Comparison of ENCODE assay signal across 8 cellular contexts in the genomic region with DNA sequence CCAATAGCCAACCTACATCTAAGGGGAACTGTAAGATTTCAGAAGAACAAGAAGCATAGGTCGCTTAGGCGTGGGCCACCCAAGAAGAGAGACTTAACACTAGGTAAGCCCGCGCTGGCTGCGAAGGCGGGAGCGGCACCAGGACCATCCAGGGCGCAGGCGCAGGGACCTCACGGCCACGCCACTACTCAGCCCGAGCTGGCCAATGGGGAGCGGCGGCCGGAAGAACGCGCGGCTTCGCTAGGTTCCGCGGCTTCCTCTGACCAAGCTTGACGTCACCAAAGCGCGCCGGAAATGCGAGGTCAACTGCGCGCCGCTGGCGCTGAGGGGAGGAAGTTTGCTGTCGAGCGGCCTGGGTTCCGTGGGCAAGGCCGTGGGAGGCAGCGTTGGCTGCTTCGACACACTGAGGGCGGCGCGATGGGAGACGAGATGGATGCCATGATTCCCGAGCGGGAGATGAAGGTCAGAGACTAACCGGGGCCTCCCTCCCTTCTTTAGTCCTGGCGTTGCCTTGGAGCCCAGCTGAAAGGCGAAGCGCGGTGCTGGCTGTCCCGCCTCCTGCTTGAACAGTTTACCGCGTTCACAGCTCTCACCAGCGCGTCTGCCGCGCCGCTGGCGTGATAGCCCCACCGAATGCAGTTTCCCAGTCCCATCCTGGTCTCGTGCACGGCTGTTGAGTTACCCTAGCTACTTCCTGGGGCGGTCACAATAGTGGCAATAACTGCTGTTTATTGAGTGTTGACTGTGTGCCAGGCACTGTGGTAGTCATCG. TPM values are rescaled to one million over a fixed set of nuclear protein-coding genes. Genes with fewer than 3 reads are reported as not detected.
DNase-seq lines count a peak whose midpoint lies in the region; TF ChIP-seq lines count a peak whose summit lies in the region.

A gene (plus strand): TSS at position 299 of the 771 bp plus-strand sequence. CDS start 119 bp downstream, at position 418.

- H3K27me3 ChIP-seq in HAP-1 (ENCODE audit: low read depth) = no peaks in the 10 kb centered on the region
- peaks cover 5% of the 10 kb centered on the region for H3K27me3 ChIP-seq in MM.1S (replicated peaks; ENCODE audit: insufficient read depth, low read length)
- no peaks in the 10 kb centered on the region for H3K27me3 ChIP-seq in neural cell (ENCODE audit: insufficient read depth, low read depth, low read length)
- no peaks in the 10 kb centered on the region for H3K27me3 ChIP-seq in stomach

- peak within 1 kb of the TSS; percentile 96 for H2AFZ ChIP-seq in MM.1S (ENCODE audit: low read length)
- peak within 1 kb of the TSS; percentile 78 for H2AFZ ChIP-seq in neural cell (ENCODE audit: low read depth, low read length)

- TF ChIP-seq CTCF in MM.1S (IDR thresholded peaks at IDR 0.05; ENCODE audit: low read length) = no peak
- no peak for TF ChIP-seq CTCF in fibroblast of villous mesenchyme (IDR thresholded peaks at IDR 0.05; ENCODE audit: insufficient read depth, low read depth, low read length)
- peak; percentile 21 for TF ChIP-seq CTCF in neural cell (IDR thresholded peaks at IDR 0.05; ENCODE audit: poor library complexity, severe bottlenecking)
- TF ChIP-seq CTCF in stomach (IDR thresholded peaks at IDR 0.05) = peak in 1 of 7 experiments; percentile 35

- H3K4me2 ChIP-seq in MM.1S (ENCODE audit: low read depth, low read length) = peak within 1 kb of the TSS; percentile 98
- H3K4me2 ChIP-seq in neural cell (ENCODE audit: low read length) = peak within 1 kb of the TSS; percentile 96

- no peaks in the 10 kb centered on the region for H3K9me2 ChIP-seq in MM.1S (replicated peaks; ENCODE audit: insufficient read depth, low read length)
- H3K9me2 ChIP-seq in neural cell (ENCODE audit: insufficient read depth, low read length) = no peaks in the 10 kb centered on the region

- in situ Hi-C loops in HAP-1 (cut with MboI; ENCODE audit: low sequenced_read_pairs) = no loop called here

- peak in 2 of 4 donors; percentile 25 to 82 for TF ChIP-seq POLR2A in stomach (IDR thresholded peaks at IDR 0.05)

- peak within 1 kb of the TSS; percentile 60 for H3K27ac ChIP-seq in MM.1S (ENCODE audit: low read length)
- H3K27ac ChIP-seq in neural cell (ENCODE audit: low read length) = peak within 1 kb of the TSS; percentile 68
- H3K27ac ChIP-seq in stomach = peak within 1 kb of the TSS; percentile 84 to 93 (median 92)

- no peaks in the 10 kb centered on the region for H3K9me3 ChIP-seq in ES-I3 (ENCODE audit: control insufficient read depth, insufficient read depth, low read length)
- H3K9me3 ChIP-seq in HAP-1 = no peaks in the 10 kb centered on the region
- no peaks in the 10 kb centered on the region for H3K9me3 ChIP-seq in MM.1S (replicated peaks; ENCODE audit: insufficient read depth, low read length)
- no peaks in the 10 kb centered on the region for H3K9me3 ChIP-seq in neural cell (ENCODE audit: low read length)
- H3K9me3 ChIP-seq in stomach = no peaks in the 10 kb centered on the region

- H4K20me1 ChIP-seq in MM.1S (ENCODE audit: insufficient read depth, low read length) = no peaks in the 10 kb centered on the region
- H4K20me1 ChIP-seq in neural cell (ENCODE audit: insufficient read depth) = no peaks in the 10 kb centered on the region

- H3F3A ChIP-seq in MM.1S (ENCODE audit: insufficient read depth, low read length) (no peaks in the 10 kb centered on the region), neural cell (ENCODE audit: insufficient read depth, low read length, poor library complexity, severe bottlenecking) (no peaks in the 10 kb centered on the region)

- peak; percentile 93 to 98 for DNase-seq in HAP-1 (ENCODE audit: low spot score in 2 of 2)
- peak; percentile 99 for DNase-seq in MM.1S
- peak; percentile 68 for DNase-seq in SIG-M5 (lab: John Stamatoyannopoulos, UW)
- DNase-seq in activated gamma-delta T cell treated with Interleukin-2 at 50 U/mL for 16 hours = peak; percentile 99
- peak; percentile 98 for DNase-seq in fibroblast of villous mesenchyme (ENCODE audit: low read depth)
- DNase-seq in stomach = peak; percentile 100

- WGBS in stomach, 5 donors = 0 to 1% (median 0%) methylated on average over 31 to 61 of the region's 61 CpGs

- H3K36me3 ChIP-seq in ES-I3 (ENCODE audit: insufficient read depth, low read length) = peaks cover 29% of the 10 kb centered on the region
- peaks cover 28% of the 10 kb centered on the region for H3K36me3 ChIP-seq in HAP-1 (replicated peaks)
- H3K36me3 ChIP-seq in MM.1S (replicated peaks; ENCODE audit: insufficient read depth, low read length) = peaks cover 11% of the 10 kb centered on the region; the same call in 1 of the 2 replicates
- H3K36me3 ChIP-seq in neural cell (ENCODE audit: insufficient read depth, low read length) = peaks cover 11% of the 10 kb centered on the region
- H3K36me3 ChIP-seq in stomach = peaks cover 28 to 37% (median 35%) of the 10 kb centered on the region in 4 donors

- no peaks in the 10 kb centered on the region for H3K4me1 ChIP-seq in ES-I3 (ENCODE audit: insufficient read depth, low read length)
- H3K4me1 ChIP-seq in HAP-1 = peaks cover 2% of the 10 kb centered on the region
- H3K4me1 ChIP-seq in MM.1S (ENCODE audit: low read length) = peaks cover 8% of the 10 kb centered on the region; the same call in 1 of the 2 replicates
- H3K4me1 ChIP-seq in stomach = peaks cover 21 to 31% (median 24%) of the 10 kb centered on the region in 4 donors

- H3K79me2 ChIP-seq in MM.1S (ENCODE audit: low read length) = peaks cover 37% of the 10 kb centered on the region
- H3K79me2 ChIP-seq in neural cell (replicated peaks; ENCODE audit: insufficient read depth, low read length) = peaks cover 14% of the 10 kb centered on the region

- intact Hi-C loops in stomach (cut with DNase I; ENCODE audit: low total_unique reads) = no loop called here

- H3K9ac ChIP-seq in ES-I3 (ENCODE audit: low read depth, low read length) (peak within 1 kb of the TSS; percentile 90), MM.1S (ENCODE audit: low read length) (peak within 1 kb of the TSS; percentile 96), neural cell (ENCODE audit: low read length) (peak within 1 kb of the TSS; percentile 75)

- H3K4me3 ChIP-seq in HAP-1 (peak within 1 kb of the TSS; percentile 90), MM.1S (ENCODE audit: low read length) (peak within 1 kb of the TSS; percentile 88), fibroblast of villous mesenchyme (ENCODE audit: low read depth, low read length) (peak within 1 kb of the TSS; percentile 74), neural cell (ENCODE audit: low read length) (peak within 1 kb of the TSS; percentile 87), stomach (peak within 1 kb of the TSS; percentile 90 to 98 (median 95))

- peak; percentile 0 for TF ChIP-seq RAD21 in neural cell (conservative IDR thresholded peaks at IDR 0.05)

- peak; percentile 81 for TF ChIP-seq EP300 in neural cell (conservative IDR thresholded peaks at IDR 0.05; ENCODE audit: poor library complexity, severe bottlenecking)
- no peak for TF ChIP-seq EP300 in stomach (IDR thresholded peaks at IDR 0.05)

TF ChIP-seq in neural cell, 6 proteins besides CTCF, POLR2A, EP300 and RAD21:
- TF ChIP-seq, protein P1, sequence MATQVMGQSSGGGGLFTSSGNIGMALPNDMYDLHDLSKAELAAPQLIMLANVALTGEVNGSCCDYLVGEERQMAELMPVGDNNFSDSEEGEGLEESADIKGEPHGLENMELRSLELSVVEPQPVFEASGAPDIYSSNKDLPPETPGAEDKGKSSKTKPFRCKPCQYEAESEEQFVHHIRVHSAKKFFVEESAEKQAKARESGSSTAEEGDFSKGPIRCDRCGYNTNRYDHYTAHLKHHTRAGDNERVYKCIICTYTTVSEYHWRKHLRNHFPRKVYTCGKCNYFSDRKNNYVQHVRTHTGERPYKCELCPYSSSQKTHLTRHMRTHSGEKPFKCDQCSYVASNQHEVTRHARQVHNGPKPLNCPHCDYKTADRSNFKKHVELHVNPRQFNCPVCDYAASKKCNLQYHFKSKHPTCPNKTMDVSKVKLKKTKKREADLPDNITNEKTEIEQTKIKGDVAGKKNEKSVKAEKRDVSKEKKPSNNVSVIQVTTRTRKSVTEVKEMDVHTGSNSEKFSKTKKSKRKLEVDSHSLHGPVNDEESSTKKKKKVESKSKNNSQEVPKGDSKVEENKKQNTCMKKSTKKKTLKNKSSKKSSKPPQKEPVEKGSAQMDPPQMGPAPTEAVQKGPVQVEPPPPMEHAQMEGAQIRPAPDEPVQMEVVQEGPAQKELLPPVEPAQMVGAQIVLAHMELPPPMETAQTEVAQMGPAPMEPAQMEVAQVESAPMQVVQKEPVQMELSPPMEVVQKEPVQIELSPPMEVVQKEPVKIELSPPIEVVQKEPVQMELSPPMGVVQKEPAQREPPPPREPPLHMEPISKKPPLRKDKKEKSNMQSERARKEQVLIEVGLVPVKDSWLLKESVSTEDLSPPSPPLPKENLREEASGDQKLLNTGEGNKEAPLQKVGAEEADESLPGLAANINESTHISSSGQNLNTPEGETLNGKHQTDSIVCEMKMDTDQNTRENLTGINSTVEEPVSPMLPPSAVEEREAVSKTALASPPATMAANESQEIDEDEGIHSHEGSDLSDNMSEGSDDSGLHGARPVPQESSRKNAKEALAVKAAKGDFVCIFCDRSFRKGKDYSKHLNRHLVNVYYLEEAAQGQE (IDR thresholded peaks at IDR 0.05; ENCODE audit: borderline replicate concordance) = peak; percentile 88
- TF ChIP-seq EZH2 (IDR thresholded peaks at IDR 0.05; ENCODE audit: borderline replicate concordance, insufficient read depth, low read length, poor library complexity, severe bottlenecking) = no peak
- TF ChIP-seq TAF1 (IDR thresholded peaks at IDR 0.05; ENCODE audit: low read depth) = peak; percentile 89
- TF ChIP-seq POLR2AphosphoS5 (IDR thresholded peaks at IDR 0.05) = peak; percentile 99
- peak; percentile 41 for TF ChIP-seq SMC3 (conservative IDR thresholded peaks at IDR 0.05; ENCODE audit: poor library complexity)
- peak; percentile 96 for TF ChIP-seq MXI1 (conservative IDR thresholded peaks at IDR 0.05; ENCODE audit: poor library complexity, severe bottlenecking)
TF ChIP-seq in neural cell: peak in this region for 5.

RNA-seq across cellular contexts. Expression of the gene that starts here (rescaled TPM):
- total RNA-seq in fibroblast of villous mesenchyme = 16.4 and 17.1 TPM in 2 replicates
- 10.5 and 15.0 TPM in 2 replicates for polyA plus RNA-seq in neural cell
- 14.6 and 32.9 TPM in 2 replicates for polyA minus RNA-seq in neural cell
- total RNA-seq in stomach = 100 to 1,000 TPM in 1 of 5 donors, 10 to 100 TPM in 4; 34.4 to 111 (median 67.9) TPM
- 10 to 100 TPM; 21.7 to 29.3 (median 25.1) TPM for polyA plus RNA-seq in stomach

Comparison
In these comparisons a context has a peak if more than half of its experiments do, and no peak if none do; other contexts are left out.
1. Peak in every context shown above with its lines: DNase-seq, H3K4me3 ChIP-seq and H3K27ac ChIP-seq.